In the genomic region with DNA sequence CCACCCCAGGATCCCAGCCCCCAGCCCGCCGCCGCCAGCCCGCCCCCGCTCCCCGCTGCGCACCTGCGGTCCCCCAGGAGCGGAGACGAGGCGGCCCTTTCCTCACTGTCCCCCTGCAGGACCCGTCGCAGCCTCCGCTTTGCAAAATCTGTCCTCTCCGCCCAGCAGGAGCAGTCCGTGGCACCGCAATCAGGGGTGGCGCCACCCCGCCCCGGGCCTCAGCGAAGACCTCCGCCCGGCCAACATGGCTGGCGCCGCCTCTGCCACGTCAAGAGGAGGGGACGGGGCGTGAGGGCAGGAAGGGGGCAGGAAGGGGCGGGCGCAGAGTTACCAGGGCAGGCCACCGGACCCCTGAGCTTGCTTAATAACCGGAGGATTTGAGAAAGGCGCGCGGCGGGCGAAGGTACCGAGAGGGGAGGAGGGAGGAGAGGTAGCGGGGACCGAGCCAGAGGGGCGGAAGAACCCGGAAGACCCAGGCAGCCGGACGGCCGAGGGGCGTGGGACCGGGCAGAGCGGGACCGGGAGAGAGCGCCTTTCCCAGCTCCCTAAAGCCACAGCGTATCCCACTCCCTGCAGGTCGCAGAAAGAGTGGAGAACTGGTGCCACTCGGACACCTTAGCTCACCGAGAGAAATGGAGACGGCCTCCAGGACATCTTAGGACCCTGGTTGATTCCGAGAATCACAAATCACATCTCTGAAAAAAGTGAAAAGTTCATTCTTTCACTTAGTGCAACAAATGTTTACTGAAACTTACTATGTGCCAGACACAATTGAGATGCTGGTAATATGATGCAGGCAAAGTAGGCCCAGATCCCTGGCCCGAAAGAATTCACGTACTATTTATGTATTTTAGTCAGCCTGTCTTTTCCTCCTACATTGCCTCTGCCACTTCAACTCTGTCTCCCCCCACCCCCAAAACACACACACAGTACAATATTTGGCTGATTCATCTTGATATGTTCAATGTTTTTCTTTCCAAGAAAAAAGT, we compare ENCODE assay signal across 8 cellular contexts. TPM values are rescaled to one million over a fixed set of nuclear protein-coding genes. Genes with fewer than 3 reads are reported as not detected.
DNase-seq lines count a peak whose midpoint lies in the region; ATAC-seq and TF ChIP-seq lines count a peak whose summit lies in the region.

SEC23A (minus strand) TSS at position 267 of the 989 bp plus-strand sequence. CDS start 7,117 bp downstream, outside the sequence.

- H4K20me1 ChIP-seq in GM23338 (replicated peaks; ENCODE audit: insufficient read depth), result no peaks in the 10 kb centered on the region

- no peaks in the 10 kb centered on the region for H3K9me2 ChIP-seq in GM23338 (ENCODE audit: insufficient read depth)

- intact Hi-C loops in natural killer cell (cut with micrococcal nuclease), result loop anchor here (1.0 to 5.0 kb wide), 4 partner anchors 11 to 329 kb away; partner anchors contain the start of genes FBXO33, GEMIN2, PNN and TRAPPC6B

- H3K4me2 ChIP-seq in GM23338, result peak within 1 kb of the TSS; percentile 84

- H2AFZ ChIP-seq in GM23338, result peak within 1 kb of the TSS; percentile 91; the same call in 1 of the 2 replicates

- DNase-seq in Daoy (ENCODE audit: low read depth), result peak; percentile 95
- peak; percentile 97 for DNase-seq in GM23338 (ENCODE audit: low spot score)
- peak; percentile 81 to 89 for DNase-seq in Kasumi-1 (lab: John Stamatoyannopoulos, UW)
- DNase-seq in RKO (ENCODE audit: low spot score), result peak; percentile 76
- peak; percentile 62 to 74 for DNase-seq in activated T-helper 1 cell treated with anti-CD3 and anti-CD28 coated beads, Interleukin-2, amount 50 U/mL, for 16 hours (ENCODE audit: low read depth in 1 of 2, low spot score in 1 of 2)
- peak; percentile 82 for DNase-seq in fibroblast of mammary gland (ENCODE audit: low read depth)
- peak; percentile 82 for DNase-seq in natural killer cell
- DNase-seq in stimulated activated naive CD4-positive, alpha-beta T cell treated with Interleukin-2 at 50 U/mL for 16 hours (lab: John Stamatoyannopoulos, UW), result peak; percentile 80

- no peaks in the 10 kb centered on the region; the same call in none of the 2 replicates for H3F3A ChIP-seq in GM23338 (replicated peaks; ENCODE audit: low read depth)

- H3K4me1 ChIP-seq in GM23338 (ENCODE audit: insufficient read depth), result peaks cover 9% of the 10 kb centered on the region

- H3K27ac Mint-ChIP-seq in GM23338, result peak within 1 kb of the TSS; percentile 90
- H3K27ac Mint-ChIP-seq in natural killer cell, result peak within 1 kb of the TSS; percentile 91 to 96

- H3K4me3 Mint-ChIP-seq in GM23338 (peak within 1 kb of the TSS; percentile 85), natural killer cell (peak within 1 kb of the TSS; percentile 98)

- H3K27me3 Mint-ChIP-seq in GM23338 (ENCODE audit: insufficient read depth, low read depth, poor library complexity), result no peaks in the 10 kb centered on the region
- no peaks in the 10 kb centered on the region for H3K27me3 Mint-ChIP-seq in natural killer cell (ENCODE audit: low read depth in 2 of 2)

- H3K36me3 Mint-ChIP-seq in GM23338 (ENCODE audit: low read depth) (no peaks in the 10 kb centered on the region), natural killer cell (no peaks in the 10 kb centered on the region)

- peak; percentile 95 for ATAC-seq in GM23338
- peak; percentile 97 to 99 (median 98) for ATAC-seq in natural killer cell

- H3K79me2 ChIP-seq in GM23338 (replicated peaks; ENCODE audit: insufficient read depth), result peaks cover 44% of the 10 kb centered on the region

- peak within 1 kb of the TSS; percentile 93 for H3K4me3 ChIP-seq in GM23338
- peak within 1 kb of the TSS; percentile 90 for H3K4me3 ChIP-seq in fibroblast of mammary gland (ENCODE audit: control insufficient read depth, low read depth, low read length)

- H3K27me3 ChIP-seq in GM23338 (ENCODE audit: insufficient read depth), result no peaks in the 10 kb centered on the region

- H3K4me1 Mint-ChIP-seq in GM23338 (peaks cover 12% of the 10 kb centered on the region), natural killer cell (peaks cover 23 to 36% of the 10 kb centered on the region in 2 donors)

- H3K36me3 ChIP-seq in GM23338 (ENCODE audit: insufficient read depth), result no peaks in the 10 kb centered on the region

- H3K27ac ChIP-seq in GM23338 (ENCODE audit: low read depth), result peak within 1 kb of the TSS; percentile 95

- H3K9me3 Mint-ChIP-seq in GM23338, result no peaks in the 10 kb centered on the region
- H3K9me3 Mint-ChIP-seq in natural killer cell, result no peaks in the 10 kb centered on the region

- TF ChIP-seq CTCF in GM23338 (conservative IDR thresholded peaks at IDR 0.05; ENCODE audit: low read depth in 2 of 2), result no peak; a peak in 1 of 4 replicates
- no peak for TF ChIP-seq CTCF in fibroblast of mammary gland (conservative IDR thresholded peaks at IDR 0.05; ENCODE audit: control insufficient read depth, insufficient read depth, low read depth, low read length)
- TF ChIP-seq CTCF in natural killer cell (IDR thresholded peaks at IDR 0.05), result no peak

TF ChIP-seq in GM23338, 12 proteins besides CTCF, POLR2A, EP300 and RAD21 (continues in another document):
- peak; percentile 96 for TF ChIP-seq POLR2AphosphoS5 (IDR thresholded peaks at IDR 0.05; ENCODE audit: low read depth)
- TF ChIP-seq EZH2 (IDR thresholded peaks at IDR 0.05; ENCODE audit: low read depth, unreplicated experiment), result no peak
- TF ChIP-seq, protein P1, sequence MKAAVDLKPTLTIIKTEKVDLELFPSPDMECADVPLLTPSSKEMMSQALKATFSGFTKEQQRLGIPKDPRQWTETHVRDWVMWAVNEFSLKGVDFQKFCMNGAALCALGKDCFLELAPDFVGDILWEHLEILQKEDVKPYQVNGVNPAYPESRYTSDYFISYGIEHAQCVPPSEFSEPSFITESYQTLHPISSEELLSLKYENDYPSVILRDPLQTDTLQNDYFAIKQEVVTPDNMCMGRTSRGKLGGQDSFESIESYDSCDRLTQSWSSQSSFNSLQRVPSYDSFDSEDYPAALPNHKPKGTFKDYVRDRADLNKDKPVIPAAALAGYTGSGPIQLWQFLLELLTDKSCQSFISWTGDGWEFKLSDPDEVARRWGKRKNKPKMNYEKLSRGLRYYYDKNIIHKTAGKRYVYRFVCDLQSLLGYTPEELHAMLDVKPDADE (IDR thresholded peaks at IDR 0.05), result peak; percentile 62; the same call in 1 of the 2 replicates
- TF ChIP-seq STAT1 (IDR thresholded peaks at IDR 0.05; ENCODE audit: unreplicated experiment), result no peak
- no peak for TF ChIP-seq JUNB (IDR thresholded peaks at IDR 0.05; ENCODE audit: unreplicated experiment)
- TF ChIP-seq REST (IDR thresholded peaks at IDR 0.05; ENCODE audit: unreplicated experiment), result peak; percentile 21
- TF ChIP-seq CREB1 (CRISPR knock-in tag; IDR thresholded peaks at IDR 0.05; ENCODE audit: low read depth), result peak; percentile 87
- no peak for TF ChIP-seq EZH2phosphoT487 (IDR thresholded peaks at IDR 0.05; ENCODE audit: unreplicated experiment)
- TF ChIP-seq NANOG (IDR thresholded peaks at IDR 0.05; ENCODE audit: borderline replicate concordance), result no peak

RNA-seq across cellular contexts. Expression of gene SEC23A, which starts in this region (rescaled TPM):
- 146 and 190 TPM in 2 replicates for total RNA-seq in Daoy (2014; rRNA removed; shearing (Covaris generic))
- total RNA-seq in GM23338 (2014; rRNA removed; shearing (Covaris generic)), result 60.9 and 89.9 TPM in 2 replicates
- 19.8 and 22.7 TPM in 2 replicates for polyA plus RNA-seq in GM23338 (2016; fragmentation: Nextera tagmentation; extraction: Ambion mirVana)
- total RNA-seq in natural killer cell, result 10 to 100 TPM; 61.3 to 75.5 (median 67.8) TPM

Comparison
In these comparisons a context has a peak if more than half of its experiments do, and no peak if none do; other contexts are left out.
1. Peak in every context shown above with its lines: DNase-seq, ATAC-seq, H3K4me3 ChIP-seq and H3K27ac ChIP-seq.